28 cellular contexts compared by ENCODE assay signal in the genomic region with DNA sequence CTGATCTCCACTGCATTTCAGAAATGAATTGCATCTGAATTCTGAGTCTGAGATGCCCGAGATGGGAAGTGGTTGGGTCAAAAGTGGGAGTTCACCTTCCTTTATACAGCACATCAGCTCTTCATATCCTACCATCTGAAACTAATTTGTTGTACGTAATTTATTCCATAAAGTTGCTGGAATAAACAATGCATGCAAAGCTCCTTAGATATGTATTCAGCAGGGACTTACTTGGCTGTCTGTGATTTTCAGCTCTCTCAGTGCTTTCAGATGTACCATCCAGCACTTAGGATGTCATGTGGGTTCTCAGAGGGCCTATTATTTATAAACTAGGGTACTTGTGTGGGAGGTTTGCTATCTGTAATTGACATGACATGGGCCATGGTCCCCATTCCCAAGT. TPM values are rescaled to one million over a fixed set of nuclear protein-coding genes. Genes with fewer than 3 reads are reported as not detected.
"Had no signal": no experiment of that assay in that cellular context is flagged by ENCODE, and none has a peak within 500 bp of the region (broad histone marks: within the 10 kb centered on the region; RNA-seq: fewer than 3 reads in every experiment).

No MANE protein-coding gene starts in this region.

- H3K4me1 ChIP-seq: foreskin keratinocyte, gastrocnemius medialis had no signal

- H3K27ac ChIP-seq: brain microvascular endothelial cell, coronary artery, dorsolateral prefrontal cortex, foreskin keratinocyte, gastrocnemius medialis, heart left ventricle had no signal

- H3K36me3 ChIP-seq: brain microvascular endothelial cell, gastrocnemius medialis, heart left ventricle had no signal

- ATAC-seq: activated CD4-positive, alpha-beta T cell treated with anti-CD3 and anti-CD28 coated beads for 36 hours; activated naive CD4-positive, alpha-beta T cell treated with anti-CD3 and anti-CD28 coated beads, Interleukin-2, amount 50 U/mL, for 72 hours; activated T-cell treated with anti-CD3 and anti-CD28 coated beads, Interleukin-2, amount 50 U/mL, for 72 hours; esophagus mucosa; foreskin keratinocyte; gastrocnemius medialis; heart left ventricle; T-helper 17 cell had no signal

- H3K27me3 ChIP-seq: brain microvascular endothelial cell, foreskin keratinocyte, gastrocnemius medialis had no signal

- H3K9me3 ChIP-seq: gastrocnemius medialis, heart left ventricle had no signal

- H3K4me3 ChIP-seq: coronary artery, dorsolateral prefrontal cortex, gastrocnemius medialis, heart left ventricle had no signal

- DNase-seq: activated CD4-positive, alpha-beta memory T cell treated with anti-CD3 and anti-CD28 coated beads, Interleukin-2, amount 10 ng/mL, durations not matched to agents 7 days and 5 days; activated CD4-positive, alpha-beta T cell treated with anti-CD3 and anti-CD28 coated beads for 36 hours; activated CD4-positive, alpha-beta T cell treated with anti-CD3 and anti-CD28 coated beads, Interleukin-2, amount 10 ng/mL, durations not matched to agents 24 days and 14 days; activated CD4-positive, CD25-positive, alpha-beta regulatory T cell; activated CD4-positive, CD25-positive, alpha-beta regulatory T cell treated with anti-CD3 and anti-CD28 coated beads, Interleukin-2, amount 50 U/mL, for 72 hours; activated CD8-positive, alpha-beta memory T cell treated with anti-CD3 and anti-CD28 coated beads, Interleukin-2, amount 50 U/mL, for 48 hours; activated gamma-delta T cell; activated naive CD4-positive, alpha-beta T cell; activated naive CD4-positive, alpha-beta T cell treated with anti-CD3 and anti-CD28 coated beads, Interleukin-2, amount 10 ng/mL, durations not matched to agents 7 days and 5 days; activated naive CD8-positive, alpha-beta T cell treated with anti-CD3 and anti-CD28 coated beads, Interleukin-2, amount 10 ng/mL, durations not matched to agents 7 days and 5 days; activated T-cell treated with anti-CD3 and anti-CD28 coated beads for 4 hours; activated T-cell treated with anti-CD3 and anti-CD28 coated beads, Interleukin-2, amount 50 U/mL, for 24 hours; activated T-cell treated with anti-CD3 and anti-CD28 coated beads, Interleukin-2, amount 50 U/mL, for 72 hours; amniotic stem cell; anterior cingulate cortex; brain microvascular endothelial cell; dorsolateral prefrontal cortex; effector memory CD4-positive, alpha-beta T cell; endodermal cell; foreskin keratinocyte; gastrocnemius medialis; glutamatergic neuron; heart left ventricle; hypothalamus; T-helper 17 cell had no signal

RNA-seq across cellular contexts. Expression of a gene that starts 46.9 kb away (rescaled TPM):
- total RNA-seq: activated CD4-positive, alpha-beta memory T cell treated with anti-CD3 and anti-CD28 coated beads, Interleukin-2, amount 10 ng/mL, durations not matched to agents 7 days and 5 days; activated CD4-positive, alpha-beta T cell treated with anti-CD3 and anti-CD28 coated beads for 36 hours; activated CD4-positive, alpha-beta T cell treated with anti-CD3 and anti-CD28 coated beads, Interleukin-2, amount 10 ng/mL, durations not matched to agents 24 days and 14 days; activated naive CD4-positive, alpha-beta T cell treated with anti-CD3 and anti-CD28 coated beads, Interleukin-2, amount 50 U/mL, for 72 hours; activated naive CD8-positive, alpha-beta T cell treated with anti-CD3 and anti-CD28 coated beads, Interleukin-2, amount 10 ng/mL, durations not matched to agents 7 days and 5 days; activated T-cell treated with anti-CD3 and anti-CD28 coated beads, Interleukin-2, amount 50 U/mL, for 72 hours; T-helper 17 cell had no signal
